8 cellular contexts compared by ENCODE assay signal in the genomic region with DNA sequence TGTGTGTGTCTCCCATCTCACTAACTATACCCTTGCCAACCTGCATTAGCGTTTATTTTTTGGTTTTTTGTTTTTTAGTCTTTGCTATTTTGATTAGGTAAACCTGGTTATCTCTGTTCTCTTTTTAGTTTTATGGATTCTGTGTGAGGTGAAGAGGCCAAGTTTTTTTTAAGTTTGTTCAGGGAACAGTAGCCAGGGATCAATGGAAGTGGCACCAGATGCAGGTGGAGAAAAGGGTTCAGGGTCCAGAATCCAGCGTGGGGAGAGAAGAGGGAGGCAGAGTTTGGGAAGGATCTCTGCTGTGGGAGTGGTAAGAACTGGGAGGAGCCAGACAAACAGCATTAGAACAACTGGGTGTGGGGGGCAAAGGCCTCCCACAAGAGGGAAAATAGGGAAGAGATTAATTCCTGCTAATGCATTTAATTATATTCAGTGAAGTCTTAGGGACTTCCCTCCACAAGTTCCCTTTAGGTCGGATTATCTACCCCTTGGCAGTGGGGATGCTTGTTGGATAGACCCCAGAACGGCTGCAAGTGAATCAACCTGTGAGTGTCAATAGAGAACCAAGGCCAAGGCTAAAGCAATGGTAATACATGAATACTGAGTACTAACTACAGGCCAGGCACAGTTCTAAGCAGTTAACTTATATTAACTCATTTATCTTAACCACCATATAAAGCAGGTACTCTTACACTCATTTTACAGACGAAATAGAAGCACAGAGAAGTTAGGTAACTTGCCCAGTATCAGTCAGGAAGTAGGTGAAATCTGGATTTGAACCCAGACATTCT. TPM values are rescaled to one million over a fixed set of nuclear protein-coding genes. Genes with fewer than 3 reads are reported as not detected.
A peak's percentile ranks its signal among the peaks of the same experiment; 100 is the strongest.
DNase-seq lines count a peak whose midpoint lies in the region; ATAC-seq and TF ChIP-seq lines count a peak whose summit lies in the region.

No MANE protein-coding gene starts in this region.

- in situ Hi-C loops in IMR-90 (cut with MboI; ENCODE audit: low sequenced_read_pairs) = no loop called here

- dilution Hi-C loops in IMR-90 (cut with HindIII; ENCODE audit: low sequenced_read_pairs, unreplicated experiment) = no loop called here

- peak overlapping the region; percentile 85 for H4K91ac ChIP-seq in IMR-90 (ENCODE audit: insufficient read depth, low read depth, low read length)

- H3K9me3 Mint-ChIP-seq in central memory CD8-positive, alpha-beta T cell = no peaks in the 10 kb centered on the region
- no peaks in the 10 kb centered on the region for H3K9me3 Mint-ChIP-seq in naive B cell

- peaks cover 29% of the 10 kb centered on the region for H4K20me1 ChIP-seq in IMR-90 (ENCODE audit: insufficient read depth, low read length)

- H2AK5ac ChIP-seq in IMR-90 (ENCODE audit: low read depth, low read length) = peak overlapping the region; percentile 93; the same call in 1 of the 2 replicates

- TF ChIP-seq CTCF in BE2C (IDR thresholded peaks at IDR 0.05; ENCODE audit: low read depth, low read length) (no peak), IMR-90 (conservative IDR thresholded peaks at IDR 0.05; ENCODE audit: low read depth, low read length) (no peak)

- peaks cover 49% of the 10 kb centered on the region for H3K4me1 Mint-ChIP-seq in central memory CD8-positive, alpha-beta T cell
- peaks cover 58 to 66% (median 62%) of the 10 kb centered on the region in 3 donors for H3K4me1 Mint-ChIP-seq in naive B cell

- peak overlapping the region; percentile 99 for H3K27ac Mint-ChIP-seq in central memory CD8-positive, alpha-beta T cell (ENCODE audit: low read depth)
- H3K27ac Mint-ChIP-seq in naive B cell = peak overlapping the region; percentile 89 to 98 (median 97)

- WGBS in IMR-90 (ENCODE audit: extremely low coverage in 2 of 2, insufficient read length in 1 of 2), 2 experiments = 43% methylated on average over 1 of the region's 5 CpGs; no CpG with 5 or more reads in 1 of the 2 experiments

- H2BK20ac ChIP-seq in IMR-90 (ENCODE audit: low read depth, low read length) = peak overlapping the region; percentile 84

- no peak for TF ChIP-seq RAD21 in IMR-90 (IDR thresholded peaks at IDR 0.05; ENCODE audit: low read length)

- H3K27ac ChIP-seq in IMR-90 (ENCODE audit: insufficient read depth, low read length) = peak overlapping the region; percentile 99

- H3K9me3 ChIP-seq in BE2C (no peaks in the 10 kb centered on the region), IMR-90 (ENCODE audit: control insufficient read depth, insufficient read depth, low read length) (no peaks in the 10 kb centered on the region)

- peak overlapping the region; percentile 73 for H3K9ac ChIP-seq in IMR-90 (ENCODE audit: low read depth, low read length)

- H3K36me3 ChIP-seq in BE2C (peaks cover 3% of the 10 kb centered on the region; the same call in 1 of the 2 replicates), IMR-90 (ENCODE audit: control insufficient read depth, insufficient read depth, low read length) (no peaks in the 10 kb centered on the region)

- peak overlapping the region; percentile 89 for H3K18ac ChIP-seq in IMR-90 (ENCODE audit: low read depth, low read length)

- H3K14ac ChIP-seq in IMR-90 (replicated peaks; ENCODE audit: low read depth, low read length) = peak overlapping the region; percentile 99

- POLR2A ChIA-PET in IMR-90 (lab: Charles Lee; ENCODE audit: unreplicated experiment) = interaction anchor here (1.5 kb wide), 1 partner anchor 70 kb away, joined by 5 read pairs; the partner anchor contains the start of gene GNAI3

- H3K36me3 Mint-ChIP-seq in central memory CD8-positive, alpha-beta T cell (ENCODE audit: insufficient read depth) = peaks cover 12% of the 10 kb centered on the region
- H3K36me3 Mint-ChIP-seq in naive B cell = no peaks in the 10 kb centered on the region

- peak overlapping the region; percentile 100 for H2AK9ac ChIP-seq in IMR-90 (replicated peaks; ENCODE audit: low read depth, low read length, poor library complexity)

- peak overlapping the region; percentile 84; the same call in 1 of the 2 replicates for H3K4me2 ChIP-seq in IMR-90 (ENCODE audit: low read depth, low read length)

- DNase-seq in BE2C (no peak), IMR-90 (no peak), naive B cell (no peak), OCI-M2 (lab: John Stamatoyannopoulos, UW; ENCODE audit: unreplicated experiment) (no peak)
- DNase-seq in central memory CD8-positive, alpha-beta T cell (ENCODE audit: low spot score in 2 of 2) = no peak

- peak overlapping the region; percentile 98 for H3K4me3 ChIP-seq in BE2C (ENCODE audit: low read depth, low read length)
- peak overlapping the region; percentile 96; the same call in 1 of the 2 replicates for H3K4me3 ChIP-seq in IMR-90 (ENCODE audit: insufficient read depth, low read depth, low read length)

- peaks cover 16 to 76% of the 10 kb centered on the region in 2 experiments; a peak in 3 of 4 replicates for H3K79me1 ChIP-seq in IMR-90 (ENCODE audit: low read depth in 1 of 2, low read length in 2 of 2)

- H3K9me1 ChIP-seq in IMR-90 (ENCODE audit: insufficient read depth, low read length) = peaks cover 46% of the 10 kb centered on the region

- H3K4me3 Mint-ChIP-seq in central memory CD8-positive, alpha-beta T cell = peak overlapping the region; percentile 97
- peak overlapping the region; percentile 93 to 99 (median 98) for H3K4me3 Mint-ChIP-seq in naive B cell

- H3K4ac ChIP-seq in IMR-90 (ENCODE audit: low read depth, low read length) = peak overlapping the region; percentile 99

- CTCF ChIA-PET in IMR-90 (lab: Yijun Ruan, JAX) = interaction anchor here (0.6 to 2.0 kb wide), 3 partner anchors 11 to 21 kb away, joined by 3 to 6 read pairs (median 4); no protein-coding TSS in a partner anchor

- TF ChIP-seq POLR2A in IMR-90 (IDR thresholded peaks at IDR 0.05; ENCODE audit: low read depth, low read length) = no peak

- H3K27me3 ChIP-seq in BE2C = no peaks in the 10 kb centered on the region
- no peaks in the 10 kb centered on the region for H3K27me3 ChIP-seq in IMR-90 (ENCODE audit: control insufficient read depth, insufficient read depth, low read length)

- peak overlapping the region; percentile 84 for H2AFZ ChIP-seq in IMR-90 (replicated peaks; ENCODE audit: low read length, poor library complexity)

- H4K5ac ChIP-seq in IMR-90 (ENCODE audit: low read depth, low read length) = peak overlapping the region; percentile 96

- H3K27me3 Mint-ChIP-seq in central memory CD8-positive, alpha-beta T cell = no peaks in the 10 kb centered on the region
- no peaks in the 10 kb centered on the region for H3K27me3 Mint-ChIP-seq in naive B cell

- peak overlapping the region; percentile 97 for H2BK5ac ChIP-seq in IMR-90 (ENCODE audit: low read depth, low read length, poor library complexity, severe bottlenecking)

- H2BK15ac ChIP-seq in IMR-90 (ENCODE audit: low read depth, low read length) = peak overlapping the region; percentile 79

- H4K8ac ChIP-seq in IMR-90 (ENCODE audit: low read depth in 2 of 2, low read length in 2 of 2) = peak overlapping the region; percentile 85 to 99

- peak overlapping the region; percentile 99 for H3K23ac ChIP-seq in IMR-90 (ENCODE audit: low read depth, low read length)

- peak overlapping the region; percentile 95 for H2BK120ac ChIP-seq in IMR-90 (ENCODE audit: low read depth, low read length)

- ATAC-seq in IMR-90 (ENCODE audit: low read depth) (no peak), naive B cell (ENCODE audit: low read depth in 2 of 2) (no peak), HG03432 (IDR thresholded peaks at IDR 0.05; ENCODE audit: unreplicated experiment) (no peak), HG03565 (IDR thresholded peaks at IDR 0.05; ENCODE audit: unreplicated experiment) (no peak), GM19023 (IDR thresholded peaks at IDR 0.05; ENCODE audit: unreplicated experiment) (no peak)
- no peak for ATAC-seq in central memory CD8-positive, alpha-beta T cell (replicated peaks; ENCODE audit: extremely low read depth, poor library complexity, severe bottlenecking)

- intact Hi-C loops in IMR-90 (cut with micrococcal nuclease) = no loop called here

- H3K4me1 ChIP-seq in BE2C = peaks cover 44% of the 10 kb centered on the region
- H3K4me1 ChIP-seq in IMR-90 (ENCODE audit: control insufficient read depth, insufficient read depth, low read length) = peaks cover 43% of the 10 kb centered on the region

- no TSS peak for BruUV-seq in IMR-90 (replicated peaks; lab: Mats Ljungman, UMichigan)

- peak overlapping the region; percentile 81 for H3K56ac ChIP-seq in IMR-90 (ENCODE audit: extremely low read depth, insufficient read depth, low read length)

TF ChIP-seq in IMR-90, 13 proteins besides CTCF, POLR2A, EP300 and RAD21 (continues in another document):
- TF ChIP-seq MAFK (IDR thresholded peaks at IDR 0.05; ENCODE audit: low read depth, low read length) (no peak), FOS (IDR thresholded peaks at IDR 0.05; ENCODE audit: low read depth, low read length) (no peak), MAZ (IDR thresholded peaks at IDR 0.05; ENCODE audit: borderline replicate concordance, low read depth, low read length) (no peak), CEBPB (IDR thresholded peaks at IDR 0.05; ENCODE audit: low read depth, low read length) (no peak)

RNA-seq across cellular contexts. Expression of gene GNAT2, which starts 0.6 kb away (rescaled TPM):
- not detected for polyA plus RNA-seq in BE2C (2012; ENCODE audit: insufficient read depth, insufficient read length, low read depth)
- total RNA-seq in IMR-90 (2012; rRNA removed) = 0.28 and 0.36 TPM in 2 replicates
- polyA plus RNA-seq in IMR-90 (2012; rRNA removed) (0.17 and 0.26 TPM in 2 replicates), naive B cell (ENCODE audit: low read depth in 6 of 6) (not detected)
- polyA plus RNA-seq in IMR-90 (2012; cell fraction: cytosol; rRNA removed) = 0.07 TPM in 1 of 2 replicates, not detected in the other
- 0.10 TPM in 1 of 2 replicates, not detected in the other for polyA plus RNA-seq in IMR-90 (2012; cell fraction: nucleus; rRNA removed; ENCODE audit: low replicate concordance)

RNA-seq across cellular contexts. Expression of gene AMPD2, which starts 0.8 kb away (rescaled TPM):
- polyA plus RNA-seq in BE2C (2012; ENCODE audit: insufficient read depth, insufficient read length, low read depth) = 188 TPM
- total RNA-seq in IMR-90 (2012; rRNA removed) = 50.3 and 61.5 TPM in 2 replicates
- polyA plus RNA-seq in IMR-90 (2012; rRNA removed) (103 and 116 TPM in 2 replicates), naive B cell (ENCODE audit: low read depth in 6 of 6) (10 to 100 TPM; 14.3 to 34.9 (median 25.6) TPM)
- polyA plus RNA-seq in IMR-90 (2012; cell fraction: cytosol; rRNA removed) = 64.5 and 81.2 TPM in 2 replicates
- polyA plus RNA-seq in IMR-90 (2012; cell fraction: nucleus; rRNA removed; ENCODE audit: low replicate concordance) = 569 and 1,268 TPM in 2 replicates

RNA-seq across cellular contexts. Expression of gene GSTM4, which starts 37.1 kb away (rescaled TPM):
- 36.2 TPM for polyA plus RNA-seq in BE2C (2012; ENCODE audit: insufficient read depth, insufficient read length, low read depth)
- 6.4 and 10.4 TPM in 2 replicates for total RNA-seq in IMR-90 (2012; rRNA removed)
- polyA plus RNA-seq in IMR-90 (2012; rRNA removed) = 37.8 and 42.2 TPM in 2 replicates
- polyA plus RNA-seq in IMR-90 (2012; cell fraction: cytosol; rRNA removed) = 29.1 and 38.2 TPM in 2 replicates
- 28.6 and 35.6 TPM in 2 replicates for polyA plus RNA-seq in IMR-90 (2012; cell fraction: nucleus; rRNA removed; ENCODE audit: low replicate concordance)
- polyA plus RNA-seq in naive B cell (ENCODE audit: low read depth in 6 of 6) = 10 to 100 TPM; 10.6 to 24.4 (median 16.7) TPM

RNA-seq across cellular contexts. Expression of gene GSTM2, which starts 49.0 kb away (rescaled TPM):
- polyA plus RNA-seq in BE2C (2012; ENCODE audit: insufficient read depth, insufficient read length, low read depth) = 38.9 TPM
- total RNA-seq in IMR-90 (2012; rRNA removed) = 6.9 and 10.2 TPM in 2 replicates
- polyA plus RNA-seq in IMR-90 (2012; rRNA removed) (85.5 and 93.9 TPM in 2 replicates), naive B cell (ENCODE audit: low read depth in 6 of 6) (10 to 100 TPM in 2 of 6 donors, 1 to 10 TPM in 4; 3.9 to 14.5 (median 5.7) TPM)
- polyA plus RNA-seq in IMR-90 (2012; cell fraction: cytosol; rRNA removed) = 35.3 and 55.1 TPM in 2 replicates
- polyA plus RNA-seq in IMR-90 (2012; cell fraction: nucleus; rRNA removed; ENCODE audit: low replicate concordance) = 360 and 610 TPM in 2 replicates
